17 cellular contexts compared by ENCODE assay signal in genomic region chr2:210421916-210422315, GRCh38. TPM values are rescaled to one million over a fixed set of nuclear protein-coding genes. Genes with fewer than 3 reads are reported as not detected.
A peak's percentile ranks its signal among the peaks of the same experiment; 100 is the strongest.
DNase-seq lines count a peak whose midpoint lies in the region; ATAC-seq and TF ChIP-seq lines count a peak whose summit lies in the region.
"Had no signal": no experiment of that assay in that cellular context is flagged by ENCODE, and none has a peak within 500 bp of the region (broad histone marks: within the 10 kb centered on the region; RNA-seq: fewer than 3 reads in every experiment).

No MANE protein-coding gene starts in this region.

- H3K4me3 ChIP-seq in SK-N-MC = no peak overlapping the region
- no peak overlapping the region for H3K4me3 ChIP-seq in fibroblast of villous mesenchyme (ENCODE audit: low read depth, low read length)
- H3K4me3 ChIP-seq in spleen = no peak overlapping the region
- H3K4me3 ChIP-seq: hepatocyte, tibial nerve had no signal

- H3K27me3 ChIP-seq in spleen (replicated peaks in 1 of 7) = no peaks in the 10 kb centered on the region
- H3K27me3 ChIP-seq: hepatocyte, tibial nerve had no signal

- H3K27ac ChIP-seq in SK-N-MC (0 out of 2 replicates have a peak overlapping the region, but pooled peaks have one; percentile 7), spleen (no peak overlapping the region)
- H3K27ac ChIP-seq: hepatocyte, KMS-11, RWPE1, tibial nerve had no signal

- no peak for TF ChIP-seq POLR2A in spleen (IDR thresholded peaks at IDR 0.05)

- no peak for ATAC-seq in stimulated activated effector memory CD8-positive, alpha-beta T cell treated with anti-CD3 and anti-CD28 coated beads, Interleukin-12 subunit alpha, Interleukin-12 subunit beta, amount 100 ng/mL, for 72 hours
- ATAC-seq in GM19397 (IDR thresholded peaks at IDR 0.05; ENCODE audit: unreplicated experiment) = no peak
- ATAC-seq: HCT116 had no signal

- H3K9me3 ChIP-seq in SK-N-MC (ENCODE audit: low read depth, low read length) (no peaks in the 10 kb centered on the region), spleen (peaks cover 5 to 38% (median 36%) of the 10 kb centered on the region in 8 donors)

- H3K4me1 Mint-ChIP-seq in stimulated activated effector memory CD8-positive, alpha-beta T cell treated with anti-CD3 and anti-CD28 coated beads, Interleukin-12 subunit alpha, Interleukin-12 subunit beta, amount 100 ng/mL, for 72 hours = peaks cover 6% of the 10 kb centered on the region

- H3K27ac Mint-ChIP-seq in stimulated activated effector memory CD8-positive, alpha-beta T cell treated with anti-CD3 and anti-CD28 coated beads, Interleukin-12 subunit alpha, Interleukin-12 subunit beta, amount 100 ng/mL, for 72 hours = no peak overlapping the region
- H3K27ac Mint-ChIP-seq: activated naive CD4-positive, alpha-beta T cell treated with anti-CD3 and anti-CD28 coated beads for 36 hours; dendritic cell treated with granulocyte-macrophage colony-stimulating factor and Interleukin-4, amounts not matched to agents 40 ng/mL and 50 ng/mL, for 4 days had no signal

- intact Hi-C loops in spleen (cut with DNase I; ENCODE audit: low total_unique reads) = no loop called here

- no peak overlapping the region for H3K4me3 Mint-ChIP-seq in stimulated activated effector memory CD8-positive, alpha-beta T cell treated with anti-CD3 and anti-CD28 coated beads, Interleukin-12 subunit alpha, Interleukin-12 subunit beta, amount 100 ng/mL, for 72 hours
- H3K4me3 Mint-ChIP-seq: activated naive CD4-positive, alpha-beta T cell treated with anti-CD3 and anti-CD28 coated beads for 36 hours; dendritic cell treated with granulocyte-macrophage colony-stimulating factor and Interleukin-4, amounts not matched to agents 40 ng/mL and 50 ng/mL, for 4 days had no signal

- H3K36me3 Mint-ChIP-seq in stimulated activated effector memory CD8-positive, alpha-beta T cell treated with anti-CD3 and anti-CD28 coated beads, Interleukin-12 subunit alpha, Interleukin-12 subunit beta, amount 100 ng/mL, for 72 hours = no peaks in the 10 kb centered on the region

- DNase-seq in A172 (ENCODE audit: low spot score) (peak; percentile 68), ELF-1 (ENCODE audit: low read depth, low spot score) (peak; percentile 8), SK-N-MC (ENCODE audit: low read depth, low spot score) (no peak), fibroblast of villous mesenchyme (ENCODE audit: low read depth) (peak; percentile 4), spleen (no peak), NCI-H748 (lab: John Stamatoyannopoulos, UW; ENCODE audit: unreplicated experiment) (no peak)
- DNase-seq in stimulated activated effector memory CD8-positive, alpha-beta T cell treated with anti-CD3 and anti-CD28 coated beads, Interleukin-12 subunit alpha, Interleukin-12 subunit beta, amount 100 ng/mL, for 72 hours (ENCODE audit: low spot score in 2 of 2) = no peak
- DNase-seq: activated CD4-positive, alpha-beta T cell treated with anti-CD3 and anti-CD28 coated beads for 48 hours; activated naive CD4-positive, alpha-beta T cell treated with anti-CD3 and anti-CD28 coated beads for 36 hours; NCI-H2227 treated with DMSO at 0.1 percent for 48 hours had no signal

- no peaks in the 10 kb centered on the region for H3K4me1 ChIP-seq in spleen
- H3K4me1 ChIP-seq: tibial nerve had no signal

- TF ChIP-seq CTCF in fibroblast of villous mesenchyme (IDR thresholded peaks at IDR 0.05; ENCODE audit: insufficient read depth, low read depth, low read length) (no peak), spleen (IDR thresholded peaks at IDR 0.05 in 8 of 11, conservative IDR thresholded peaks at IDR 0.05 in 3 of 11) (no peak)

- H3K36me3 ChIP-seq in SK-N-MC (ENCODE audit: insufficient read depth, low read length) = no peaks in the 10 kb centered on the region
- peaks cover 0 to 2% (median 0%) of the 10 kb centered on the region in 6 donors for H3K36me3 ChIP-seq in spleen
- H3K36me3 ChIP-seq: tibial nerve had no signal

- H3K9me3 Mint-ChIP-seq in stimulated activated effector memory CD8-positive, alpha-beta T cell treated with anti-CD3 and anti-CD28 coated beads, Interleukin-12 subunit alpha, Interleukin-12 subunit beta, amount 100 ng/mL, for 72 hours = peaks cover 18% of the 10 kb centered on the region

- WGBS in spleen, 5 donors = 8 to 24% (median 13%) methylated on average over 3 of the region's 3 CpGs

- H3K9ac ChIP-seq in SK-N-MC (ENCODE audit: insufficient read length) = no peak overlapping the region
- H3K9ac ChIP-seq: KMS-11 had no signal

RNA-seq across cellular contexts. Expression of gene LANCL1, which starts 54.6 kb away (rescaled TPM):
- 60.2 and 71.0 TPM in 2 replicates for total RNA-seq in A172 (2014; rRNA removed; shearing (Covaris generic))
- total RNA-seq in fibroblast of villous mesenchyme (33.8 and 42.3 TPM in 2 replicates), spleen (10 to 100 TPM; 31.5 to 42.1 (median 35.2) TPM)
- 10 to 100 TPM; 10.9 to 15.6 (median 12.0) TPM for polyA plus RNA-seq in spleen

Comparison
In these comparisons a context has a peak if more than half of its experiments do, and no peak if none do; other contexts are left out.
1. DNase-seq: peak in A172 (single experiment), ELF-1 (single experiment) and fibroblast of villous mesenchyme (single experiment); none in SK-N-MC (single experiment), stimulated activated effector memory CD8-positive, alpha-beta T cell treated with anti-CD3 and anti-CD28 coated beads, Interleukin-12 subunit alpha, Interleukin-12 subunit beta, amount 100 ng/mL, for 72 hours (0 of 2), spleen (single experiment) and NCI-H748 (single experiment).